In genomic region chr15:29102911-29103824, GRCh38 we compare ENCODE assay signal across 10 cellular contexts.
DNase-seq lines count a peak whose midpoint lies in the region; ATAC-seq and TF ChIP-seq lines count a peak whose summit lies in the region.
"Had no signal": no experiment of that assay in that cellular context is flagged by ENCODE, and none has a peak within 500 bp of the region (broad histone marks: within the 10 kb centered on the region; RNA-seq: fewer than 3 reads in every experiment).

No MANE protein-coding gene starts in this region.

- no peaks in the 10 kb centered on the region for H3K27me3 Mint-ChIP-seq in chondrocyte (ENCODE audit: low read depth)

- peaks cover 9% of the 10 kb centered on the region for H3K27me3 ChIP-seq in lower lobe of right lung (ENCODE audit: low read depth)
- H3K27me3 ChIP-seq in vagina = no peaks in the 10 kb centered on the region

- H3K27ac Mint-ChIP-seq in chondrocyte (ENCODE audit: unreplicated experiment) = no peak overlapping the region
- H3K27ac Mint-ChIP-seq: activated B cell treated with CpG ODN at 0.5 μM for 24 hours had no signal

- H3K27ac ChIP-seq in lower lobe of right lung (no peak overlapping the region), vagina (peak overlapping the region; percentile 69)

- DNase-seq in Right ventricle myocardium inferior (ENCODE audit: missing footprints) (peak; percentile 26), cardiac septum (ENCODE audit: low spot score) (no peak), chondrocyte (ENCODE audit: low spot score) (peak; percentile 90), lower lobe of right lung (peak; percentile 49), vagina (ENCODE audit: extremely low spot score in 2 of 2) (no peak), NCI-H1417 treated with DMSO at 0.1 percent for 48 hours (lab: John Stamatoyannopoulos, UW) (no peak)
- DNase-seq in activated CD4-positive, alpha-beta T cell treated with anti-CD3 and anti-CD28 coated beads for 4 hours = no peak
- DNase-seq: NCI-H1436 had no signal

- H3K9me3 ChIP-seq in lower lobe of right lung = no peaks in the 10 kb centered on the region
- no peaks in the 10 kb centered on the region for H3K9me3 ChIP-seq in vagina

- H3K4me1 ChIP-seq in lower lobe of right lung (peaks cover 7% of the 10 kb centered on the region), vagina (peaks cover 7% of the 10 kb centered on the region)

- TF ChIP-seq POLR2A in vagina (IDR thresholded peaks at IDR 0.05) = no peak

- intact Hi-C loops in Right ventricle myocardium inferior (cut with DNase I) = loop anchor here (10.0 kb wide), 2 partner anchors 128 to 218 kb away; partner anchors contain the start of gene APBA2
- intact Hi-C loops in cardiac septum (cut with DNase I) = loop anchor here (10.0 kb wide), 1 partner anchor 318 kb away; no protein-coding TSS in a partner anchor
- intact Hi-C loops in lower lobe of right lung (cut with DNase I) = no loop called here
- intact Hi-C loops in vagina (cut with DNase I) = no loop called here

- peak overlapping the region; percentile 51 for H3K4me3 Mint-ChIP-seq in chondrocyte (ENCODE audit: unreplicated experiment)
- H3K4me3 Mint-ChIP-seq: activated B cell treated with CpG ODN at 0.5 μM for 24 hours had no signal

- peak overlapping the region; percentile 35 for H3K4me3 ChIP-seq in lower lobe of right lung
- H3K4me3 ChIP-seq in vagina = peak overlapping the region; percentile 37 to 53

- ATAC-seq in Right ventricle myocardium inferior = peak; percentile 58
- peak in 1 of 2 donors; percentile 25 for ATAC-seq in lower lobe of right lung
- ATAC-seq in GM19467 (IDR thresholded peaks at IDR 0.05; ENCODE audit: unreplicated experiment) = no peak

- H3K36me3 Mint-ChIP-seq in chondrocyte (ENCODE audit: low read depth) = peaks cover 11% of the 10 kb centered on the region

- peaks cover 3% of the 10 kb centered on the region for H3K4me1 Mint-ChIP-seq in chondrocyte (ENCODE audit: low read depth)
- H3K4me1 Mint-ChIP-seq: activated B cell treated with CpG ODN at 0.5 μM for 24 hours had no signal

- H3K36me3 ChIP-seq in lower lobe of right lung (no peaks in the 10 kb centered on the region), vagina (no peaks in the 10 kb centered on the region)

- TF ChIP-seq CTCF in chondrocyte (IDR thresholded peaks at IDR 0.05) = peak; percentile 59
- TF ChIP-seq CTCF in lower lobe of right lung (IDR thresholded peaks at IDR 0.05) = no peak
- no peak for TF ChIP-seq CTCF in vagina (IDR thresholded peaks at IDR 0.05)

- no peaks in the 10 kb centered on the region for H3K9me3 Mint-ChIP-seq in chondrocyte (ENCODE audit: low read depth)
- H3K9me3 Mint-ChIP-seq: activated B cell treated with CpG ODN at 0.5 μM for 24 hours had no signal

Comparison
In these comparisons a context has a peak if more than half of its experiments do, and no peak if none do; other contexts are left out.
1. DNase-seq: peak in Right ventricle myocardium inferior (single experiment), chondrocyte (single experiment) and lower lobe of right lung (single experiment); none in cardiac septum (single experiment), vagina (0 of 2), NCI-H1417 treated with DMSO at 0.1 percent for 48 hours (single experiment) and activated CD4-positive, alpha-beta T cell treated with anti-CD3 and anti-CD28 coated beads for 4 hours (0 of 2).
2. intact Hi-C loops: an anchor here in Right ventricle myocardium inferior (10.0 kb wide) and cardiac septum (10.0 kb wide); none called in lower lobe of right lung and vagina.